In the genomic region with DNA sequence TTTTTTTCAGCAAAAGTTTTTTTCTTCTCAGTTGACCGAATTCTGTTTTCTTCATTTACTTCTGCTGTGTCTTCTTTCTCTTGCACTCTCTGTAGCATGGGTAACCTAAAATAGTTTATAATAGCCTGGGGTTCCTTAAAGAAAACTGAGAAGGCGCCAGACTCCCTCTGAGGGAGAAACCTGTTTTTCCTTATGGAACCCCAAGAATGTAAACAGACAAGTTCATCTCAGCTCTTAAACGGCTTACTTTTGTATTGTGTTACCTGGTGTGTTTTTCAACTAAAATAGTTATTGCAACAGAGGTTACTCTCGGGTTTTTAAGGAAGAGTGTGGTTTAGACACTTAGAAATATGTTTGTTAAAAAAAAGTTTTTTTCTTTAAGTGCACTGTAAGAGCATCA, we compare ENCODE assay signal across 23 cellular contexts. TPM values are rescaled to one million over a fixed set of nuclear protein-coding genes. Genes with fewer than 3 reads are reported as not detected.
DNase-seq lines count a peak whose midpoint lies in the region; ATAC-seq and TF ChIP-seq lines count a peak whose summit lies in the region.
"Had no signal": no experiment of that assay in that cellular context is flagged by ENCODE, and none has a peak within 500 bp of the region (broad histone marks: within the 10 kb centered on the region; RNA-seq: fewer than 3 reads in every experiment).

No MANE protein-coding gene starts in this region.

- H3K9me3 Mint-ChIP-seq in activated CD4-positive, alpha-beta T cell treated with anti-CD3 and anti-CD28 coated beads, Interleukin-2, amount 10 ng/mL, durations not matched to agents 7 days and 5 days, result peaks cover 3% of the 10 kb centered on the region
- no peaks in the 10 kb centered on the region for H3K9me3 Mint-ChIP-seq in type B pancreatic cell
- no peaks in the 10 kb centered on the region for H3K9me3 Mint-ChIP-seq in activated naive CD4-positive, alpha-beta T cell treated with anti-CD3 and anti-CD28 coated beads, Interleukin-2, amount 10 ng/mL, durations not matched to agents 7 days and 5 days
- H3K9me3 Mint-ChIP-seq: HFFc6, IgD-negative memory B cell had no signal

- peak overlapping the region; percentile 57 for H3K27ac Mint-ChIP-seq in activated CD4-positive, alpha-beta T cell treated with anti-CD3 and anti-CD28 coated beads, Interleukin-2, amount 10 ng/mL, durations not matched to agents 7 days and 5 days
- peak overlapping the region; percentile 19 for H3K27ac Mint-ChIP-seq in type B pancreatic cell
- H3K27ac Mint-ChIP-seq in activated naive CD4-positive, alpha-beta T cell treated with anti-CD3 and anti-CD28 coated beads, Interleukin-2, amount 10 ng/mL, durations not matched to agents 7 days and 5 days, result no peak overlapping the region
- H3K27ac Mint-ChIP-seq: HFFc6, IgD-negative memory B cell had no signal

- H3K36me3 Mint-ChIP-seq in activated CD4-positive, alpha-beta T cell treated with anti-CD3 and anti-CD28 coated beads, Interleukin-2, amount 10 ng/mL, durations not matched to agents 7 days and 5 days (ENCODE audit: low read depth), result peaks cover 12% of the 10 kb centered on the region
- no peaks in the 10 kb centered on the region for H3K36me3 Mint-ChIP-seq in type B pancreatic cell
- H3K36me3 Mint-ChIP-seq in activated naive CD4-positive, alpha-beta T cell treated with anti-CD3 and anti-CD28 coated beads, Interleukin-2, amount 10 ng/mL, durations not matched to agents 7 days and 5 days, result peaks cover 6% of the 10 kb centered on the region
- H3K36me3 Mint-ChIP-seq: CD4-positive, CD25-positive, alpha-beta regulatory T cell had no signal

- POLR2A ChIA-PET in activated CD4-positive, alpha-beta T cell treated with anti-CD3 and anti-CD28 coated beads, Interleukin-2, amount 10 ng/mL, durations not matched to agents 7 days and 5 days (lab: Charles Lee), result no interaction called here

- no peak for DNase-seq in activated CD4-positive, alpha-beta T cell treated with anti-CD3 and anti-CD28 coated beads, Interleukin-2, amount 10 ng/mL, durations not matched to agents 7 days and 5 days
- DNase-seq in activated CD4-positive, alpha-beta T cell treated with anti-CD3 and anti-CD28 coated beads for 4 hours, result no peak
- DNase-seq in MV-4-11 (lab: John Stamatoyannopoulos, UW) (peak; percentile 20), fibroblast of villous mesenchyme (ENCODE audit: low read depth) (peak; percentile 50), type B pancreatic cell (ENCODE audit: extremely low spot score, unreplicated experiment) (no peak), T-helper 1 cell (no peak)
- DNase-seq in stimulated activated naive CD8-positive, alpha-beta T cell treated with anti-CD3 and anti-CD28 coated beads, Interleukin-15, Interleukin-2, amounts not matched to agents 100 U/mL and 50 U/mL, for 24 hours, result no peak
- DNase-seq in activated naive CD4-positive, alpha-beta T cell treated with anti-CD3 and anti-CD28 coated beads, Interleukin-2, amount 10 ng/mL, durations not matched to agents 7 days and 5 days, result no peak
- DNase-seq: CD4-positive, CD25-positive, alpha-beta regulatory T cell; DMS153; H9; HFFc6; MM.1S; NCI-H1105; NCI-H1436 treated with DMSO at 0.1 percent for 48 hours; NCI-H187 treated with DMSO at 0.1 percent for 48 hours; NCI-H2107; NCI-H524 treated with DMSO at 0.1 percent for 48 hours; NCI-H774; SHP77 had no signal

- ATAC-seq in stimulated activated naive CD8-positive, alpha-beta T cell treated with anti-CD3 and anti-CD28 coated beads, Interleukin-15, Interleukin-2, amounts not matched to agents 100 U/mL and 50 U/mL, for 24 hours, result no peak
- ATAC-seq: Panc1 had no signal

- no peak overlapping the region for H3K4me3 Mint-ChIP-seq in activated CD4-positive, alpha-beta T cell treated with anti-CD3 and anti-CD28 coated beads, Interleukin-2, amount 10 ng/mL, durations not matched to agents 7 days and 5 days
- peak overlapping the region; percentile 39 for H3K4me3 Mint-ChIP-seq in type B pancreatic cell
- no peak overlapping the region for H3K4me3 Mint-ChIP-seq in activated naive CD4-positive, alpha-beta T cell treated with anti-CD3 and anti-CD28 coated beads, Interleukin-2, amount 10 ng/mL, durations not matched to agents 7 days and 5 days
- H3K4me3 Mint-ChIP-seq: CD4-positive, CD25-positive, alpha-beta regulatory T cell; H9; HFFc6 had no signal

- TF ChIP-seq CTCF in fibroblast of villous mesenchyme (IDR thresholded peaks at IDR 0.05; ENCODE audit: insufficient read depth, low read depth, low read length) (no peak), type B pancreatic cell (conservative IDR thresholded peaks at IDR 0.05) (no peak)

- H3K27me3 Mint-ChIP-seq in activated CD4-positive, alpha-beta T cell treated with anti-CD3 and anti-CD28 coated beads, Interleukin-2, amount 10 ng/mL, durations not matched to agents 7 days and 5 days, result no peaks in the 10 kb centered on the region
- H3K27me3 Mint-ChIP-seq in type B pancreatic cell, result no peaks in the 10 kb centered on the region
- no peaks in the 10 kb centered on the region for H3K27me3 Mint-ChIP-seq in activated naive CD4-positive, alpha-beta T cell treated with anti-CD3 and anti-CD28 coated beads, Interleukin-2, amount 10 ng/mL, durations not matched to agents 7 days and 5 days
- H3K27me3 Mint-ChIP-seq: CD4-positive, CD25-positive, alpha-beta regulatory T cell; IgD-negative memory B cell had no signal

- peaks cover 15% of the 10 kb centered on the region for H3K4me1 Mint-ChIP-seq in activated CD4-positive, alpha-beta T cell treated with anti-CD3 and anti-CD28 coated beads, Interleukin-2, amount 10 ng/mL, durations not matched to agents 7 days and 5 days
- H3K4me1 Mint-ChIP-seq in type B pancreatic cell (ENCODE audit: unreplicated experiment), result no peaks in the 10 kb centered on the region
- peaks cover 9% of the 10 kb centered on the region for H3K4me1 Mint-ChIP-seq in activated naive CD4-positive, alpha-beta T cell treated with anti-CD3 and anti-CD28 coated beads, Interleukin-2, amount 10 ng/mL, durations not matched to agents 7 days and 5 days

- CTCF ChIA-PET in activated CD4-positive, alpha-beta T cell treated with anti-CD3 and anti-CD28 coated beads, Interleukin-2, amount 10 ng/mL, durations not matched to agents 7 days and 5 days (lab: Charles Lee), result interaction anchor here (1.0 kb wide), 1 partner anchor 37 kb away, joined by 3 read pairs; no protein-coding TSS in a partner anchor
- CTCF ChIA-PET in activated naive CD4-positive, alpha-beta T cell treated with anti-CD3 and anti-CD28 coated beads, Interleukin-2, amount 10 ng/mL, durations not matched to agents 7 days and 5 days (lab: Charles Lee), result interaction anchor here (0.6 kb wide), 1 partner anchor 64 kb away, joined by 3 read pairs; no protein-coding TSS in a partner anchor

- H3K4me3 ChIP-seq in fibroblast of villous mesenchyme (ENCODE audit: low read depth, low read length), result no peak overlapping the region
- H3K4me3 ChIP-seq: BLaER1 had no signal

RNA-seq across cellular contexts. Expression of gene TM9SF2, which starts 23.8 kb away (rescaled TPM):
- 10 to 100 TPM; 79.2 to 87.9 TPM for total RNA-seq in activated CD4-positive, alpha-beta T cell treated with anti-CD3 and anti-CD28 coated beads, Interleukin-2, amount 10 ng/mL, durations not matched to agents 7 days and 5 days
- total RNA-seq in fibroblast of villous mesenchyme (115 and 165 TPM in 2 replicates), type B pancreatic cell (ENCODE audit: low replicate concordance) (113 and 168 TPM in 2 replicates)

Comparison
In these comparisons a context has a peak if more than half of its experiments do, and no peak if none do; other contexts are left out.
1. DNase-seq: peak in MV-4-11 (single experiment) and fibroblast of villous mesenchyme (single experiment); none in activated CD4-positive, alpha-beta T cell treated with anti-CD3 and anti-CD28 coated beads, Interleukin-2, amount 10 ng/mL, durations not matched to agents 7 days and 5 days (single experiment), activated CD4-positive, alpha-beta T cell treated with anti-CD3 and anti-CD28 coated beads for 4 hours (0 of 2), type B pancreatic cell (single experiment), stimulated activated naive CD8-positive, alpha-beta T cell treated with anti-CD3 and anti-CD28 coated beads, Interleukin-15, Interleukin-2, amounts not matched to agents 100 U/mL and 50 U/mL, for 24 hours (single experiment), T-helper 1 cell (0 of 5) and activated naive CD4-positive, alpha-beta T cell treated with anti-CD3 and anti-CD28 coated beads, Interleukin-2, amount 10 ng/mL, durations not matched to agents 7 days and 5 days (single experiment).